Comparison of ENCODE assay signal across 4 cellular contexts in the genomic region with DNA sequence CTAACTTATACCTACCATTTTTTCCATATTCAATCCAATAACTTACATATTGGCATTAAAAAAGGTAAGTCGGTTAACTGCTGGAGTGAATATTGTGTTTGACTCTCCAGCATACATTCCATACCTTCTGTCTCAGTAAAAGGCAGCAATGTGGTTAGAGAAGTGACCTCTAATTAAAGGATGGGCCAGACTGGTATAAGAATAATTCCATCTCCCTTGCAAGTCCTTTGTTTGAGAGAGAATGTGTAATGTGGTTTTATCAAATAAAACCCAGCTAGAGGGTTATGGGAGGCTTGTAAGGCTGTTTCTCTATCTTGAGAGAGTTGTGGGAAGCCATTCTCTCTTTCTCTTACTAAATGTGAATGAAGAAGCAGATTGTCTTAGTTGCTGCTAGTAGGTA.
"Had no signal": no experiment of that assay in that cellular context is flagged by ENCODE, and none has a peak within 500 bp of the region (broad histone marks: within the 10 kb centered on the region; RNA-seq: fewer than 3 reads in every experiment).

No MANE protein-coding gene starts in this region.

- H2AFZ ChIP-seq: GM23338 had no signal

- H3K9me3 Mint-ChIP-seq: GM23338, H9 had no signal

- H3K4me3 Mint-ChIP-seq: GM23338, H9 had no signal

- H3K4me2 ChIP-seq: GM23338 had no signal

- DNase-seq: H9, HCEC 1CT, IMR-90 had no signal

- H3K27ac Mint-ChIP-seq: GM23338, H9 had no signal

- H3K4me3 ChIP-seq: GM23338 had no signal

- ATAC-seq: GM23338 had no signal
